26 cellular contexts compared by ENCODE assay signal in the genomic region with DNA sequence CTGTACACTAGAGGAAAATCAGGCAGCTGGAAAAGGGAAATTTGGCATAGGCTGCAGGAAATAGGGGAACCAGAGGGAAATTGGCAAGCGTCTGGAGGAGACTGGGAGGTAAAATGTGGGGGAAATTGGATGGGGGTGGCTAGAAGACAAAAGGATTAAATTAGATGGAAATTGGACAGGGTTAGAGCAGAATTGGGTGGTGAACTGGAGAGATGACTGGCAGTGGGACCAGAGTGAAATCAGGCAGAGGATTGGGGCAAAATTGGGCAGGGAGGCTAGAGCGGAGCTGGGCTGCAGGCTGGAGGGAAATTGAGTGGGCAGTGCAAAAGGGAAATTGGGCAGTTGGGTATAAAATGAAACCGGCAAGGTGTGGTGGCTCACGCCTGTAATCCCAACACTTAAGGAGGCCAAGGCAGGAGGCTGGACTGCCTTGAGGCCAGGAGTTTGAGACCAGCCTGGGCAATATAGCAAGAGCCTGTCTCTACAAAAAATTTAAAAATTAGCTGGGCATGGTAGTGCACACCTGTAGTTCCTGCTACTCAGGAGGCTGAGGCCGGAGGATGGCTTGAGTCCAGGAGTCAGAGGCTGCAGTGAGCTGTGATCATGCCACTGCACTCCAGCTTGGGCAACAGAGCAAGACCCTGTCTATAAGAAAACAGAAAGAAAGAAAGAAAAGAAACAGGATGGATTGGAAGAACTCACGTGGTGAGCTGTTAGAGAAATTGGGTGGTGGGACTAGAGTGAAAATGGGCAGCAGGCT. TPM values are rescaled to one million over a fixed set of nuclear protein-coding genes. Genes with fewer than 3 reads are reported as not detected.
A peak's percentile ranks its signal among the peaks of the same experiment; 100 is the strongest.
DNase-seq lines count a peak whose midpoint lies in the region; ATAC-seq, FAIRE-seq and TF ChIP-seq lines count a peak whose summit lies in the region.
"Had no signal": no experiment of that assay in that cellular context is flagged by ENCODE, and none has a peak within 500 bp of the region (broad histone marks: within the 10 kb centered on the region; RNA-seq: fewer than 3 reads in every experiment).

No MANE protein-coding gene starts in this region.

- H3K4me2 ChIP-seq in osteoblast (ENCODE audit: insufficient read depth, low read length) = no peak overlapping the region
- H3K4me2 ChIP-seq: KMS-11 had no signal

- H3K79me2 ChIP-seq in osteoblast (ENCODE audit: insufficient read depth, low read length) = no peaks in the 10 kb centered on the region

- DNase-seq in activated CD8-positive, alpha-beta memory T cell treated with anti-CD3 and anti-CD28 coated beads, Interleukin-2, amount 10 ng/mL, durations not matched to agents 7 days and 5 days = no peak
- DNase-seq in activated CD8-positive, alpha-beta memory T cell treated with anti-CD3 and anti-CD28 coated beads, Interleukin-2, amount 50 U/mL, for 4 hours = no peak
- DNase-seq in T-cell (no peak), endothelial cell (ENCODE audit: low spot score) (no peak), osteoblast (ENCODE audit: insufficient read length, low spot score, missing footprints) (peak; percentile 80), pancreas (no peak), cortex of kidney (lab: John Stamatoyannopoulos, UW) (no peak)
- DNase-seq: BE2C; CD4-positive, alpha-beta T cell; DMS53; EL; MV-4-11; NCI-H1694 treated with DMSO at 0.1 percent for 48 hours; NCI-H2107; NCI-H2227 treated with DMSO at 0.1 percent for 48 hours; NCI-H510A treated with DMSO at 0.1 percent for 48 hours; NCI-H774; OCI-M1; SHP77 treated with DMSO at 0.1 percent for 48 hours had no signal

- no peak overlapping the region for H3K4me3 Mint-ChIP-seq in activated CD8-positive, alpha-beta memory T cell treated with anti-CD3 and anti-CD28 coated beads, Interleukin-2, amount 10 ng/mL, durations not matched to agents 7 days and 5 days
- no peak overlapping the region for H3K4me3 Mint-ChIP-seq in T-cell
- H3K4me3 Mint-ChIP-seq in endothelial cell (ENCODE audit: unreplicated experiment) = peak overlapping the region; percentile 66
- H3K4me3 Mint-ChIP-seq: CD4-positive, alpha-beta T cell had no signal

- no peaks in the 10 kb centered on the region for H3K36me3 Mint-ChIP-seq in activated CD8-positive, alpha-beta memory T cell treated with anti-CD3 and anti-CD28 coated beads, Interleukin-2, amount 10 ng/mL, durations not matched to agents 7 days and 5 days
- H3K36me3 Mint-ChIP-seq in T-cell (peaks cover 26% of the 10 kb centered on the region), endothelial cell (ENCODE audit: low read depth, unreplicated experiment) (peaks cover 35% of the 10 kb centered on the region)

- POLR2A ChIA-PET in T-cell (lab: Charles Lee) = interaction anchor here in 1 of 2 donors (0.5 kb wide), 1 partner anchor 58 kb away, joined by 3 read pairs; no protein-coding TSS in a partner anchor

- H4K20me1 ChIP-seq in osteoblast (ENCODE audit: insufficient read depth, low read length) = peaks cover 9% of the 10 kb centered on the region

- CTCF ChIA-PET in activated CD8-positive, alpha-beta memory T cell treated with anti-CD3 and anti-CD28 coated beads, Interleukin-2, amount 10 ng/mL, durations not matched to agents 7 days and 5 days (lab: Charles Lee) = interaction anchor here (1.0 kb wide), 1 partner anchor 15 kb away, joined by 3 read pairs; no protein-coding TSS in a partner anchor
- CTCF ChIA-PET in T-cell (lab: Charles Lee) = no interaction called here

- H3K4me3 ChIP-seq in osteoblast (ENCODE audit: insufficient read depth, low read length) = no peak overlapping the region
- H3K4me3 ChIP-seq in pancreas = no peak overlapping the region

- peaks cover 8% of the 10 kb centered on the region for H3K4me1 Mint-ChIP-seq in activated CD8-positive, alpha-beta memory T cell treated with anti-CD3 and anti-CD28 coated beads, Interleukin-2, amount 10 ng/mL, durations not matched to agents 7 days and 5 days
- H3K4me1 Mint-ChIP-seq in T-cell = peaks cover 26 to 47% (median 31%) of the 10 kb centered on the region in 3 donors
- peaks cover 38% of the 10 kb centered on the region for H3K4me1 Mint-ChIP-seq in endothelial cell (ENCODE audit: unreplicated experiment)

- H3K36me3 ChIP-seq in osteoblast (ENCODE audit: insufficient read depth, low read length) = no peaks in the 10 kb centered on the region
- peaks cover 0 to 5% (median 0%) of the 10 kb centered on the region in 3 donors for H3K36me3 ChIP-seq in pancreas
- H3K36me3 ChIP-seq: BE2C had no signal

- H2AFZ ChIP-seq in osteoblast (ENCODE audit: low read length) = no peak overlapping the region

- H3K9me3 ChIP-seq in osteoblast (ENCODE audit: low read depth, low read length) (no peaks in the 10 kb centered on the region), pancreas (no peaks in the 10 kb centered on the region)
- H3K9me3 ChIP-seq: BE2C had no signal

- no peak for FAIRE-seq in pancreas (lab: Jason Lieb, UNC)
- FAIRE-seq: GM12891, GM18507, H1 had no signal

- intact Hi-C loops in pancreas (cut with DNase I) = no loop called here

- ATAC-seq in activated CD8-positive, alpha-beta memory T cell treated with anti-CD3 and anti-CD28 coated beads, Interleukin-2, amount 10 ng/mL, durations not matched to agents 7 days and 5 days = no peak
- no peak for ATAC-seq in T-cell (replicated peaks in 1 of 4)
- no peak for ATAC-seq in pancreas
- no peak for ATAC-seq in HG03342 (IDR thresholded peaks at IDR 0.05; ENCODE audit: unreplicated experiment)

- H3K27me3 ChIP-seq in osteoblast (ENCODE audit: insufficient read depth, low read length) (no peaks in the 10 kb centered on the region), pancreas (no peaks in the 10 kb centered on the region)
- H3K27me3 ChIP-seq: BE2C had no signal

- no peak overlapping the region for H3K27ac ChIP-seq in osteoblast (ENCODE audit: low read depth, low read length)
- no peak overlapping the region for H3K27ac ChIP-seq in pancreas
- H3K27ac ChIP-seq: KMS-11 had no signal

- 90% methylated on average over 6 of the region's 6 CpGs for WGBS in pancreas, 2 donors

- H3K4me1 ChIP-seq in osteoblast (ENCODE audit: insufficient read depth, low read length) (no peaks in the 10 kb centered on the region), pancreas (no peaks in the 10 kb centered on the region)
- H3K4me1 ChIP-seq: BE2C had no signal

- peak overlapping the region; percentile 1 for H3K27ac Mint-ChIP-seq in activated CD8-positive, alpha-beta memory T cell treated with anti-CD3 and anti-CD28 coated beads, Interleukin-2, amount 10 ng/mL, durations not matched to agents 7 days and 5 days
- H3K27ac Mint-ChIP-seq in T-cell (peak overlapping the region; percentile 18 to 57), endothelial cell (ENCODE audit: unreplicated experiment) (peak overlapping the region; percentile 74)
- H3K27ac Mint-ChIP-seq: CD4-positive, alpha-beta T cell had no signal

- TF ChIP-seq CTCF in endothelial cell (IDR thresholded peaks at IDR 0.05; ENCODE audit: unreplicated experiment) (no peak), osteoblast (IDR thresholded peaks at IDR 0.05; ENCODE audit: extremely low read depth, low read depth, low read length) (no peak), pancreas (IDR thresholded peaks at IDR 0.05) (no peak)

- H3K9me3 Mint-ChIP-seq in activated CD8-positive, alpha-beta memory T cell treated with anti-CD3 and anti-CD28 coated beads, Interleukin-2, amount 10 ng/mL, durations not matched to agents 7 days and 5 days (ENCODE audit: low read depth) = no peaks in the 10 kb centered on the region
- H3K9me3 Mint-ChIP-seq in T-cell (no peaks in the 10 kb centered on the region), endothelial cell (ENCODE audit: unreplicated experiment) (no peaks in the 10 kb centered on the region)
- H3K9me3 Mint-ChIP-seq: CD4-positive, alpha-beta T cell had no signal

- H3K27me3 Mint-ChIP-seq in activated CD8-positive, alpha-beta memory T cell treated with anti-CD3 and anti-CD28 coated beads, Interleukin-2, amount 10 ng/mL, durations not matched to agents 7 days and 5 days = peaks cover 2% of the 10 kb centered on the region
- no peaks in the 10 kb centered on the region for H3K27me3 Mint-ChIP-seq in T-cell
- H3K27me3 Mint-ChIP-seq in endothelial cell (ENCODE audit: unreplicated experiment) = peaks cover 15% of the 10 kb centered on the region
- H3K27me3 Mint-ChIP-seq: CD4-positive, alpha-beta T cell had no signal

RNA-seq across cellular contexts. Expression of gene LRFN3, which starts 7.5 kb away (rescaled TPM):
- 10 to 100 TPM; 11.9 TPM for total RNA-seq in activated CD8-positive, alpha-beta memory T cell treated with anti-CD3 and anti-CD28 coated beads, Interleukin-2, amount 10 ng/mL, durations not matched to agents 7 days and 5 days
- total RNA-seq in T-cell = 10 to 100 TPM in 4 of 5 donors, 1 to 10 TPM in 1; 9.2 to 20.8 (median 15.3) TPM
- 53.4 TPM for total RNA-seq in endothelial cell (ENCODE audit: unreplicated experiment)
- 4.4 and 6.9 TPM in 2 replicates for total RNA-seq in osteoblast
- 1 to 10 TPM; 4.9 to 9.8 (median 6.2) TPM for total RNA-seq in pancreas
- 1 to 10 TPM; 6.7 to 7.6 TPM for polyA plus RNA-seq in pancreas

RNA-seq across cellular contexts. Expression of gene TYROBP, which starts 35.6 kb away (rescaled TPM):
- total RNA-seq in activated CD8-positive, alpha-beta memory T cell treated with anti-CD3 and anti-CD28 coated beads, Interleukin-2, amount 10 ng/mL, durations not matched to agents 7 days and 5 days = under 1 TPM in 1 of 2 experiments, not detected in 1; 0.96 TPM
- 1 to 10 TPM; 2.3 to 7.0 (median 2.9) TPM for total RNA-seq in T-cell
- not detected for total RNA-seq in endothelial cell (ENCODE audit: unreplicated experiment)
- 0.36 TPM in 1 of 2 replicates, not detected in the other for total RNA-seq in osteoblast
- 10 to 100 TPM in 3 of 6 donors, 1 to 10 TPM in 3; 2.5 to 73.8 (median 11.0) TPM for total RNA-seq in pancreas
- polyA plus RNA-seq in pancreas = 10 to 100 TPM; 17.4 to 22.8 TPM
- total RNA-seq: A172, H1, HT-29 had no signal

RNA-seq across cellular contexts. Expression of gene HCST, which starts 41.4 kb away (rescaled TPM):
- total RNA-seq in activated CD8-positive, alpha-beta memory T cell treated with anti-CD3 and anti-CD28 coated beads, Interleukin-2, amount 10 ng/mL, durations not matched to agents 7 days and 5 days = 100 to 1,000 TPM; 184 to 195 TPM
- total RNA-seq in T-cell = 100 to 1,000 TPM in 2 of 5 donors, 10 to 100 TPM in 3; 60.1 to 165 (median 77.2) TPM
- total RNA-seq in endothelial cell (ENCODE audit: unreplicated experiment) = 0.95 TPM
- 0.36 and 1.5 TPM in 2 replicates for total RNA-seq in osteoblast
- 1 to 10 TPM in 4 of 6 donors, under 1 TPM in 2; 0.46 to 7.4 (median 1.7) TPM for total RNA-seq in pancreas
- 10 to 100 TPM in 1 of 2 donors, 1 to 10 TPM in 1; 2.3 to 10.2 TPM for polyA plus RNA-seq in pancreas
- total RNA-seq: A172, H1, HT-29 had no signal

RNA-seq across cellular contexts. Expression of gene NFKBID, which starts 43.4 kb away (rescaled TPM):
- total RNA-seq in activated CD8-positive, alpha-beta memory T cell treated with anti-CD3 and anti-CD28 coated beads, Interleukin-2, amount 10 ng/mL, durations not matched to agents 7 days and 5 days = 10 to 100 TPM; 52.7 to 52.9 TPM
- total RNA-seq in T-cell (10 to 100 TPM; 45.1 to 78.3 (median 51.4) TPM), endothelial cell (ENCODE audit: unreplicated experiment) (13.0 TPM), osteoblast (4.4 and 5.8 TPM in 2 replicates), pancreas (10 to 100 TPM in 1 of 6 donors, 1 to 10 TPM in 5; 3.1 to 10.4 (median 4.2) TPM)
- 10 to 100 TPM; 15.7 to 16.7 TPM for polyA plus RNA-seq in pancreas

RNA-seq across cellular contexts. Expression of gene SDHAF1, which starts 51.3 kb away (rescaled TPM):
- total RNA-seq in activated CD8-positive, alpha-beta memory T cell treated with anti-CD3 and anti-CD28 coated beads, Interleukin-2, amount 10 ng/mL, durations not matched to agents 7 days and 5 days = 10 to 100 TPM; 19.8 to 20.2 TPM
- total RNA-seq in T-cell = 10 to 100 TPM; 10.2 to 30.5 (median 27.3) TPM
- 14.3 TPM for total RNA-seq in endothelial cell (ENCODE audit: unreplicated experiment)
- total RNA-seq in osteoblast = 15.3 and 21.0 TPM in 2 replicates
- total RNA-seq in pancreas = 10 to 100 TPM in 5 of 6 donors, 1 to 10 TPM in 1; 8.7 to 16.6 (median 10.8) TPM
- 10 to 100 TPM; 15.8 to 21.0 TPM for polyA plus RNA-seq in pancreas

Comparison
In these comparisons a context has a peak if more than half of its experiments do, and no peak if none do; other contexts are left out.
1. H3K27ac Mint-ChIP-seq: peak in every context shown above with its lines; median percentile 74 in endothelial cell; 38 in T-cell; 1 in activated CD8-positive, alpha-beta memory T cell treated with anti-CD3 and anti-CD28 coated beads, Interleukin-2, amount 10 ng/mL, durations not matched to agents 7 days and 5 days.
2. RNA of gene HCST, which starts 41.4 kb away (total RNA-seq): 184 to 195 TPM in activated CD8-positive, alpha-beta memory T cell treated with anti-CD3 and anti-CD28 coated beads, Interleukin-2, amount 10 ng/mL, durations not matched to agents 7 days and 5 days and 60.1 to 165 TPM in T-cell; 0.46 to 7.4 TPM in pancreas, 0.95 TPM in endothelial cell (single experiment) and 0.36 to 1.5 TPM in osteoblast; every median in the first group is over 4 times any median in the second.